In genomic region chr12:93115646-93116045, GRCh38 we compare ENCODE assay signal across 17 cellular contexts.
DNase-seq lines count a peak whose midpoint lies in the region; ATAC-seq and TF ChIP-seq lines count a peak whose summit lies in the region.
"Had no signal": no experiment of that assay in that cellular context is flagged by ENCODE, and none has a peak within 500 bp of the region (broad histone marks: within the 10 kb centered on the region; RNA-seq: fewer than 3 reads in every experiment).

No MANE protein-coding gene starts in this region.

- ATAC-seq in sciatic nerve: peak; percentile 36
- ATAC-seq: effector memory CD8-positive, alpha-beta T cell; naive thymus-derived CD8-positive, alpha-beta T cell; stimulated activated naive B cell treated with anti-CD40 and anti-IgM and Interleukin-4, amounts not matched to agents 10 μg/mL and 1 μg/mL and 100 μg/mL, for 72 hours had no signal

- H3K9me3 ChIP-seq in SJCRH30 (replicated peaks): no peaks in the 10 kb centered on the region
- H3K9me3 ChIP-seq in esophagus squamous epithelium: no peaks in the 10 kb centered on the region

- TF ChIP-seq CTCF in AG10803 (conservative IDR thresholded peaks at IDR 0.05; ENCODE audit: low read length): no peak
- no peak for TF ChIP-seq CTCF in esophagus squamous epithelium (IDR thresholded peaks at IDR 0.05)

- H3K4me3 ChIP-seq in AG10803 (ENCODE audit: low read length): no peak overlapping the region
- H3K4me3 ChIP-seq in SJCRH30: no peak overlapping the region
- H3K4me3 ChIP-seq in esophagus squamous epithelium: no peak overlapping the region

- H3K4me1 ChIP-seq in SJCRH30 (peaks cover 8% of the 10 kb centered on the region; the same call in 1 of the 2 replicates), esophagus squamous epithelium (peaks cover 0 to 23% (median 4%) of the 10 kb centered on the region in 3 donors)

- no peak for TF ChIP-seq POLR2A in esophagus squamous epithelium (IDR thresholded peaks at IDR 0.05)

- intact Hi-C loops in sciatic nerve (cut with DNase I): no loop called here
- intact Hi-C loops in esophagus squamous epithelium (cut with DNase I): no loop called here

- H3K27ac ChIP-seq in SJCRH30 (no peak overlapping the region), esophagus squamous epithelium (peak overlapping the region in 2 of 4 donors; percentile 37 to 53)

- no peaks in the 10 kb centered on the region for H3K36me3 ChIP-seq in SJCRH30
- H3K36me3 ChIP-seq in esophagus squamous epithelium: no peaks in the 10 kb centered on the region

- peak; percentile 39 for DNase-seq in AG10803 (ENCODE audit: low read depth)
- DNase-seq in SJCRH30: peak; percentile 51 to 65
- peak; percentile 40 for DNase-seq in fibroblast of the conjunctiva (ENCODE audit: low read depth)
- DNase-seq in sciatic nerve (ENCODE audit: low spot score): no peak
- DNase-seq in HuH-7.5 (ENCODE audit: low spot score): no peak
- no peak for DNase-seq in esophagus squamous epithelium (lab: John Stamatoyannopoulos, UW)
- DNase-seq in activated CD4-positive, alpha-beta T cell treated with anti-CD3 and anti-CD28 coated beads, Interleukin-2, amount 50 U/mL, for 48 hours: no peak
- no peak for DNase-seq in midbrain (lab: John Stamatoyannopoulos, UW)
- DNase-seq: activated CD4-positive, CD25-positive, alpha-beta regulatory T cell treated with anti-CD3 and anti-CD28 coated beads, Interleukin-2, amount 50 U/mL, for 72 hours; activated effector memory CD4-positive, alpha-beta T cell treated with anti-CD3 and anti-CD28 coated beads, Interleukin-2, amount 50 U/mL, for 16 hours; central memory CD4-positive, alpha-beta T cell; effector memory CD8-positive, alpha-beta T cell; naive thymus-derived CD8-positive, alpha-beta T cell; NCI-H1930; SHP77; stimulated activated naive B cell treated with anti-CD40 and anti-IgM and Interleukin-4, amounts not matched to agents 10 μg/mL and 1 μg/mL and 100 μg/mL, for 72 hours; T1000 had no signal

- H3K27me3 ChIP-seq in SJCRH30: no peaks in the 10 kb centered on the region
- H3K27me3 ChIP-seq in esophagus squamous epithelium: no peaks in the 10 kb centered on the region

- 65 to 66% methylated on average over 4 of the region's 4 CpGs for WGBS in esophagus squamous epithelium, 2 donors

Comparison
In these comparisons a context has a peak if more than half of its experiments do, and no peak if none do; other contexts are left out.
1. DNase-seq: peak in AG10803 (single experiment), SJCRH30 (2 of 2) and fibroblast of the conjunctiva (single experiment); none in sciatic nerve (single experiment), HuH-7.5 (single experiment), esophagus squamous epithelium (single experiment), activated CD4-positive, alpha-beta T cell treated with anti-CD3 and anti-CD28 coated beads, Interleukin-2, amount 50 U/mL, for 48 hours (0 of 2) and midbrain (single experiment).